Comparison of ENCODE assay signal across 8 cellular contexts in the genomic region with DNA sequence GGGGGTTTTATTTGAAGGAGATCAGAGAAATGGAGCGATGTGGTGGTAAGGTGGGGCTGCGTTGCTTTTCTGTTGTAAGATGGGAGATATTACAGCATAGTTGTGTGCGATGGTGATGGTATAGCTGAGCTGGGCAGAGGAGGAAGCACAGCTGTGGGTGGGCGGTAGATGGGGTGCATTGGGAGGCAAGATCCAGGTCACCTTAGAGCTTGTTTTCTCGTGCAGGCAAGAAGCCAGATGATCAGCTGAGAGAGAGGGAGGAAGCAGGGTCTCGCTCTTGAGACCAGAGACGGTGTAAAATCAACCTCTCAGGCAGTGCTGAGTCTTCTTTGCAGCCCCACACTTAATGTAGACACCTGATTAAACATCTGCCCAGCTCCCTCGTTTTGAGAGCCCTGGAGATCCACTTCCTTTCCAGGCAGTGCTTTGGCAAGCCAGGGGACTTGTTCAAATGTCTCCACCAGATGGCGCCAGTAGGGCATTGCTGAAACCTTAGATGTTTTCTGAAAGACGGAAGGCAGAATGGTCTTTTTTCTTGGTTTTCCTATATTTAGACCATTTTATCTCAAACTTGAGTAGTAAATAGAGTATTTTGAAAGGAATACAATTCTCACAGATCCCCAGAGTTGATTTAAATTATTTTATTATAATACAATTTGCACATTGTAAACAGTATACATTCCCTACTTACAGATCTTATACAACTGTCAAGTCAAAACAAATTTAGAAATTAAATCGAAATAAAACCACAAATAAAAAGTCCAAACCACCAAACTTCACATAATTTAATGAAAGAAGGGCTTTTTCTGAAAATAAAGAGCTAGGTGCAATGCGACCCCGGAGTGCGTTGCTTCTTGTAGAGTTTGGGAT. TPM values are rescaled to one million over a fixed set of nuclear protein-coding genes. Genes with fewer than 3 reads are reported as not detected.
A peak's percentile ranks its signal among the peaks of the same experiment; 100 is the strongest.
DNase-seq lines count a peak whose midpoint lies in the region; ATAC-seq and TF ChIP-seq lines count a peak whose summit lies in the region.

No MANE protein-coding gene starts in this region.

- DNase-seq in ACHN = peak; percentile 72
- DNase-seq in NCI-H1092 (lab: John Stamatoyannopoulos, UW) = peak; percentile 73
- DNase-seq in SKM-1 treated with dmso at 0.1 percent for 144 hours (lab: John Stamatoyannopoulos, UW; ENCODE audit: unreplicated experiment) = peak; percentile 79
- peak; percentile 72 for DNase-seq in activated naive CD4-positive, alpha-beta T cell treated with anti-CD3 and anti-CD28 coated beads, Interleukin-2, amount 50 U/mL, for 16 hours
- DNase-seq in glutamatergic neuron = peak; percentile 86
- DNase-seq in posterior vena cava (ENCODE audit: low spot score) = peak; percentile 89
- DNase-seq in ureter (ENCODE audit: low spot score) = peak; percentile 82

- peaks cover 12% of the 10 kb centered on the region for H3K27me3 Mint-ChIP-seq in glutamatergic neuron (ENCODE audit: unreplicated experiment)

- peak; percentile 85 for TF ChIP-seq CTCF in glutamatergic neuron (IDR thresholded peaks at IDR 0.05; ENCODE audit: partially characterized antibody, unreplicated experiment)

- in situ Hi-C loops in ACHN (cut with HindIII; ENCODE audit: low pct_ligation_motif_present, low pct_unique_long_range_greater_than_20kb, low sequenced_read_pairs) = no loop called here

- peaks cover 25% of the 10 kb centered on the region for H3K9me3 Mint-ChIP-seq in glutamatergic neuron (ENCODE audit: unreplicated experiment)

- peaks cover 24% of the 10 kb centered on the region for H3K36me3 Mint-ChIP-seq in glutamatergic neuron (ENCODE audit: unreplicated experiment)

- H3K4me3 Mint-ChIP-seq in glutamatergic neuron (ENCODE audit: unreplicated experiment) = no peak overlapping the region

- H3K27ac Mint-ChIP-seq in glutamatergic neuron (ENCODE audit: unreplicated experiment) = no peak overlapping the region

- intact Hi-C loops in posterior vena cava (cut with DNase I) = loop anchor here (5.0 to 10.0 kb wide), 2 partner anchors 545 to 547 kb away; no protein-coding TSS in a partner anchor

- ATAC-seq in GM19035 (IDR thresholded peaks at IDR 0.05; ENCODE audit: unreplicated experiment) = peak; percentile 30

- H3K4me1 Mint-ChIP-seq in glutamatergic neuron (ENCODE audit: low read depth, unreplicated experiment) = peaks cover 11% of the 10 kb centered on the region

RNA-seq across cellular contexts. Expression of a gene that starts 21.1 kb away (rescaled TPM):
- total RNA-seq in glutamatergic neuron (ENCODE audit: unreplicated experiment) (0.69 TPM), posterior vena cava (not detected), ureter (76.0 TPM)

Comparison
In these comparisons a context has a peak if more than half of its experiments do, and no peak if none do; other contexts are left out.
1. Peak in every context shown above with its lines: DNase-seq and ATAC-seq.
2. RNA of a gene that starts 21.1 kb away (total RNA-seq): 76.0 TPM in ureter (single experiment); 0.69 TPM in glutamatergic neuron (single experiment) and not detected in posterior vena cava; every median in the first group is over 10 times any median in the second.